ENCODE assay signal across 1 cellular context in genomic region chr11:116962108-116962507, GRCh38.
TF ChIP-seq lines count a peak whose summit lies in the region.

No MANE protein-coding gene starts in this region.

TF ChIP-seq in GM23338, 12 proteins besides CTCF, POLR2A, EP300 and RAD21 (continued from another document):
- TF ChIP-seq ZNF462 (CRISPR knock-in tag; IDR thresholded peaks at IDR 0.05) = no peak
- TF ChIP-seq STAT1 (IDR thresholded peaks at IDR 0.05; ENCODE audit: unreplicated experiment) = no peak
- no peak for TF ChIP-seq POLR2AphosphoS5 (IDR thresholded peaks at IDR 0.05; ENCODE audit: low read depth)
- TF ChIP-seq EZH2phosphoT487 (IDR thresholded peaks at IDR 0.05; ENCODE audit: unreplicated experiment) = no peak
- no peak for TF ChIP-seq ZNF331 (CRISPR knock-in tag; IDR thresholded peaks at IDR 0.05; ENCODE audit: low read depth)
- no peak for TF ChIP-seq ETS1 (IDR thresholded peaks at IDR 0.05)
- TF ChIP-seq EZH2 (IDR thresholded peaks at IDR 0.05; ENCODE audit: low read depth, unreplicated experiment) = no peak
- no peak for TF ChIP-seq CREB1 (CRISPR knock-in tag; IDR thresholded peaks at IDR 0.05; ENCODE audit: low read depth)
- no peak for TF ChIP-seq REST (IDR thresholded peaks at IDR 0.05; ENCODE audit: unreplicated experiment)
- no peak for TF ChIP-seq NANOG (IDR thresholded peaks at IDR 0.05; ENCODE audit: borderline replicate concordance)
